Comparison of ENCODE assay signal across 2 cellular contexts in the genomic region with DNA sequence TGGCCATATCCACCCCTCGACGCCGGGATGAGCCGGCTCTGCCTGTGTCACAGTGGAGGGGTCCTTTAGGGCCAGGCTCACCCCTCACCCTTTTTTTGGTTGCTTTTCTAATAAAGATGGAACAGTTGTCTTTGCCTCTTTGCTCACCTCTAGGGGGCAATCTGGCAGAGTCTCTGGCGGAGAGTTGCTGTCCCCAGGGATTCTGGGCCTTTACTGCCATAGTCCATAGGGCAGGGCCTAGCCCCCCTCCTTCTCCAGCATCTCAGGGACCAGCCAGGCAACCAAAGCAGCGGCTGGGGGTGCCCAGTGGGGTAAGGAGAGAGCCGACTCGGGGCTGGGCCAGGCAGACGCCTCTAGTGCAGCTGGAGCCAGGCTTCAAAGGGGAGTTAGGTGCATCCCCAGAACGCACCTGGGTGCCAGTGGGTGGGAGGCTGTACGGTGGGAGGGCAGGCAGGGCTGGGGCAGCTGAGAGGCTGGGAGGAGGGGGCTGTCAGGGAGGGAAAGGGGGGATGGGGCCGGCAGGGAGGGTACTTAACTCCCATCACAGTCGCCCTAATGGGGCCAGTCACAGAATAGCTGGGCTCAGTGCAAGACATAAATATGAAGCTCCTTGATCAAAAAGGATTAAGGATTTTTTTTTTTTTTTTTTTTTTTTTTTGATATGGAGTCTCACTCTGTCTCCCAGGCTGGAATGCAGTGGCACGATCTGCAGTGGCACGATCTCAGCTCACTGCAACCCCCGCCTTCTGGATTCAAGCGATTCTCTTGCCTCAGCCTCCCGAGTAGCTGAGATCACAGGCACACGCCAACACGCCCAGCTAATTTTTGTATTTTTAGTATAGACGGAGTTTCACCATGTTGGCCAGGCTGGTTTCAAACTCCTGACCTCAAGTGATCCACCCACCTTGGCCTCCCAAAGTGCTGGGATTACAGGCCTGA.
A peak's percentile ranks its signal among the peaks of the same experiment; 100 is the strongest.
TF ChIP-seq lines count a peak whose summit lies in the region.

No MANE protein-coding gene starts in this region.

TF ChIP-seq in IMR-90, 13 proteins besides CTCF, POLR2A, EP300 and RAD21:
- TF ChIP-seq SMC3 (IDR thresholded peaks at IDR 0.05; ENCODE audit: low read depth, low read length) (no peak), NFE2L2 (IDR thresholded peaks at IDR 0.05; ENCODE audit: low read depth, low read length) (no peak), RFX5 (IDR thresholded peaks at IDR 0.05; ENCODE audit: low read depth, low read length) (no peak), CEBPB (IDR thresholded peaks at IDR 0.05; ENCODE audit: low read depth, low read length) (no peak), MXI1 (IDR thresholded peaks at IDR 0.05; ENCODE audit: borderline replicate concordance, low read depth, low read length) (no peak), BHLHE40 (IDR thresholded peaks at IDR 0.05; ENCODE audit: low read depth, low read length) (no peak), USF2 (IDR thresholded peaks at IDR 0.05; ENCODE audit: low read depth, low read length) (no peak), MAFK (IDR thresholded peaks at IDR 0.05; ENCODE audit: low read depth, low read length) (no peak), MAZ (IDR thresholded peaks at IDR 0.05; ENCODE audit: borderline replicate concordance, low read depth, low read length) (no peak), FOS (IDR thresholded peaks at IDR 0.05; ENCODE audit: low read depth, low read length) (no peak), RCOR1 (IDR thresholded peaks at IDR 0.05; ENCODE audit: insufficient replicate concordance, low read length) (no peak), CHD1 (IDR thresholded peaks at IDR 0.05; ENCODE audit: low read depth, low read length) (no peak)
- TF ChIP-seq, protein P1, sequence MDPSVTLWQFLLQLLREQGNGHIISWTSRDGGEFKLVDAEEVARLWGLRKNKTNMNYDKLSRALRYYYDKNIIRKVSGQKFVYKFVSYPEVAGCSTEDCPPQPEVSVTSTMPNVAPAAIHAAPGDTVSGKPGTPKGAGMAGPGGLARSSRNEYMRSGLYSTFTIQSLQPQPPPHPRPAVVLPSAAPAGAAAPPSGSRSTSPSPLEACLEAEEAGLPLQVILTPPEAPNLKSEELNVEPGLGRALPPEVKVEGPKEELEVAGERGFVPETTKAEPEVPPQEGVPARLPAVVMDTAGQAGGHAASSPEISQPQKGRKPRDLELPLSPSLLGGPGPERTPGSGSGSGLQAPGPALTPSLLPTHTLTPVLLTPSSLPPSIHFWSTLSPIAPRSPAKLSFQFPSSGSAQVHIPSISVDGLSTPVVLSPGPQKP (IDR thresholded peaks at IDR 0.05; ENCODE audit: borderline replicate concordance, low read depth, low read length): no peak

TF ChIP-seq in GM12878, 131 proteins besides CTCF, POLR2A, EP300 and RAD21:
- TF ChIP-seq MEF2B (IDR thresholded peaks at IDR 0.05; ENCODE audit: partially characterized antibody, poor library complexity, severe bottlenecking) (peak; percentile 58), EZH2 (IDR thresholded peaks at IDR 0.05; ENCODE audit: borderline replicate concordance, control insufficient read depth, low read depth, low read length) (no peak)
- TF ChIP-seq, protein P2, sequence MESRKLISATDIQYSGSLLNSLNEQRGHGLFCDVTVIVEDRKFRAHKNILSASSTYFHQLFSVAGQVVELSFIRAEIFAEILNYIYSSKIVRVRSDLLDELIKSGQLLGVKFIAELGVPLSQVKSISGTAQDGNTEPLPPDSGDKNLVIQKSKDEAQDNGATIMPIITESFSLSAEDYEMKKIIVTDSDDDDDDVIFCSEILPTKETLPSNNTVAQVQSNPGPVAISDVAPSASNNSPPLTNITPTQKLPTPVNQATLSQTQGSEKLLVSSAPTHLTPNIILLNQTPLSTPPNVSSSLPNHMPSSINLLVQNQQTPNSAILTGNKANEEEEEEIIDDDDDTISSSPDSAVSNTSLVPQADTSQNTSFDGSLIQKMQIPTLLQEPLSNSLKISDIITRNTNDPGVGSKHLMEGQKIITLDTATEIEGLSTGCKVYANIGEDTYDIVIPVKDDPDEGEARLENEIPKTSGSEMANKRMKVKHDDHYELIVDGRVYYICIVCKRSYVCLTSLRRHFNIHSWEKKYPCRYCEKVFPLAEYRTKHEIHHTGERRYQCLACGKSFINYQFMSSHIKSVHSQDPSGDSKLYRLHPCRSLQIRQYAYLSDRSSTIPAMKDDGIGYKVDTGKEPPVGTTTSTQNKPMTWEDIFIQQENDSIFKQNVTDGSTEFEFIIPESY (IDR thresholded peaks at IDR 0.05): no peak
TF ChIP-seq in GM12878: peak in this region for 1.
